13 cellular contexts compared by ENCODE assay signal in the genomic region with DNA sequence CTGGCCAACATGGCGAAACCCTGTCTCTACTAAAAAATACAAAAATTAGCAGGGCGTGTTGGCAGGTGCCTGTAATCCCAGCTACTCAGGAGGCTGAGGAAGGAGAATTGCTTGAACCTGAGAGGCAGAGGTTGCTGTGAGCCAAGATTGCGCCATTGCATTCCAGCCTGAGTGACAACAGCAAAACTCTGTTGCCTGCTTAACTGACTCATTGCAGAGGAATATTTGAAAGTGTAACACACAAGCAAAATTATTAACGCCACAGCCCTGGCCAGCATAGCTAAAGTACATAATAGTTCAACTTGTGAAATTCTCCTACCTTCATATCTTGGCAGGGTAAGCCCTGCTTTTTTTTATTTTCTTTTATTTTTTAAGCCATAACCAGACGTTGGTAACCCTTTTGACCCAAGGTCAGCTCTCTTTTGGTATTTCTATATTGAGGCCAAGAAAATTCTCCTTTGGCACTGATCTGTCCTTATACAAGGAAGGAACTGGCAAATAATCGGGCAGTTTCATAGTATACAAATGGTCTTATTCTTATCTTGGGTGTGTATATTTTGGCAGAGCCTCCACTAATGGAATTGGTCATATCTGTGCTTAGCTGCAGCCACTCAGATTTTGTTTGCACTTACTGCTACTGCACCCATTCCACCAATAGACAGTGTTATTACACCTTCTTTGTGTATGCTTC. TPM values are rescaled to one million over a fixed set of nuclear protein-coding genes. Genes with fewer than 3 reads are reported as not detected.
DNase-seq lines count a peak whose midpoint lies in the region; ATAC-seq and TF ChIP-seq lines count a peak whose summit lies in the region.
"Had no signal": no experiment of that assay in that cellular context is flagged by ENCODE, and none has a peak within 500 bp of the region (broad histone marks: within the 10 kb centered on the region; RNA-seq: fewer than 3 reads in every experiment).

No MANE protein-coding gene starts in this region.

- H3K23ac ChIP-seq in mesendoderm (ENCODE audit: low read length) = no peak overlapping the region

- H3K4me1 ChIP-seq in body of pancreas = peaks cover 21% of the 10 kb centered on the region
- peaks cover 5 to 13% of the 10 kb centered on the region in 2 donors for H3K4me1 ChIP-seq in thoracic aorta (ENCODE audit: control insufficient read depth in 1 of 2, low read depth in 2 of 2)
- no peaks in the 10 kb centered on the region for H3K4me1 ChIP-seq in mesendoderm (ENCODE audit: control insufficient read depth, low read depth, low read length)

- no peaks in the 10 kb centered on the region for H3K27me3 Mint-ChIP-seq in activated CD4-positive, alpha-beta T cell treated with anti-CD3 and anti-CD28 coated beads, Interleukin-2, amount 10 ng/mL, durations not matched to agents 24 days and 14 days

- no peak overlapping the region for H3K4me2 ChIP-seq in mesendoderm (ENCODE audit: low read length)

- no peak overlapping the region for H4K8ac ChIP-seq in mesendoderm (ENCODE audit: low read depth, low read length)

- no peak overlapping the region for H3K27ac Mint-ChIP-seq in activated CD4-positive, alpha-beta T cell treated with anti-CD3 and anti-CD28 coated beads, Interleukin-2, amount 10 ng/mL, durations not matched to agents 24 days and 14 days
- H3K27ac Mint-ChIP-seq: immature natural killer cell; T-helper 1 cell treated with Interleukin-12 subunit alpha and Interleukin-12 subunit beta and Interleukin-4 antibody, amounts not matched to agents 30 μg/mL and 1 μg/mL, for 36 hours had no signal

- no peaks in the 10 kb centered on the region for H3K9me3 Mint-ChIP-seq in activated CD4-positive, alpha-beta T cell treated with anti-CD3 and anti-CD28 coated beads, Interleukin-2, amount 10 ng/mL, durations not matched to agents 24 days and 14 days
- H3K9me3 Mint-ChIP-seq: T-helper 1 cell treated with Interleukin-12 subunit alpha and Interleukin-12 subunit beta and Interleukin-4 antibody, amounts not matched to agents 30 μg/mL and 1 μg/mL, for 36 hours had no signal

- no peaks in the 10 kb centered on the region for H3K36me3 Mint-ChIP-seq in activated CD4-positive, alpha-beta T cell treated with anti-CD3 and anti-CD28 coated beads, Interleukin-2, amount 10 ng/mL, durations not matched to agents 24 days and 14 days (ENCODE audit: low read depth)
- H3K36me3 Mint-ChIP-seq: immature natural killer cell had no signal

- no peak overlapping the region for H2BK120ac ChIP-seq in mesendoderm (ENCODE audit: low read depth, low read length)

- no peak overlapping the region for H3K4ac ChIP-seq in mesendoderm (ENCODE audit: low read depth, low read length)

- H2BK15ac ChIP-seq in mesendoderm (replicated peaks; ENCODE audit: low read depth) = no peak overlapping the region

- H3K9ac ChIP-seq in mesendoderm (ENCODE audit: low read length) = no peak overlapping the region

- peak overlapping the region; percentile 39 to 83 (median 64) for H3K27ac ChIP-seq in body of pancreas
- H3K27ac ChIP-seq in thoracic aorta = peak overlapping the region; percentile 26 to 39
- no peak overlapping the region for H3K27ac ChIP-seq in mesendoderm (ENCODE audit: low read depth, low read length)

- H3K27me3 ChIP-seq in body of pancreas (no peaks in the 10 kb centered on the region), thoracic aorta (replicated peaks; ENCODE audit: insufficient read depth) (no peaks in the 10 kb centered on the region), mesendoderm (ENCODE audit: insufficient read depth, low read length, poor library complexity) (no peaks in the 10 kb centered on the region)

- H3K79me1 ChIP-seq in mesendoderm (ENCODE audit: low read length) = no peaks in the 10 kb centered on the region

- H3K4me3 Mint-ChIP-seq in activated CD4-positive, alpha-beta T cell treated with anti-CD3 and anti-CD28 coated beads, Interleukin-2, amount 10 ng/mL, durations not matched to agents 24 days and 14 days = no peak overlapping the region
- H3K4me3 Mint-ChIP-seq: immature natural killer cell; T-helper 1 cell treated with Interleukin-12 subunit alpha and Interleukin-12 subunit beta and Interleukin-4 antibody, amounts not matched to agents 30 μg/mL and 1 μg/mL, for 36 hours had no signal

- no peaks in the 10 kb centered on the region for H3K9me3 ChIP-seq in body of pancreas
- H3K9me3 ChIP-seq in thoracic aorta = no peaks in the 10 kb centered on the region

- no peaks in the 10 kb centered on the region for H3K4me1 Mint-ChIP-seq in activated CD4-positive, alpha-beta T cell treated with anti-CD3 and anti-CD28 coated beads, Interleukin-2, amount 10 ng/mL, durations not matched to agents 24 days and 14 days
- H3K4me1 Mint-ChIP-seq: immature natural killer cell had no signal

- no peak overlapping the region for H3K18ac ChIP-seq in mesendoderm (ENCODE audit: low read length)

- no peaks in the 10 kb centered on the region for H3K79me2 ChIP-seq in mesendoderm (ENCODE audit: control insufficient read depth, insufficient read depth, low read length)

- no peak overlapping the region for H3K4me3 ChIP-seq in body of pancreas
- H3K4me3 ChIP-seq in thoracic aorta = peak overlapping the region; percentile 21
- H3K4me3 ChIP-seq in mesendoderm (ENCODE audit: low read length) = no peak overlapping the region
- H3K4me3 ChIP-seq: skin epidermis had no signal

- no peak for TF ChIP-seq POLR2A in body of pancreas (IDR thresholded peaks at IDR 0.05)

- intact Hi-C loops in body of pancreas (cut with DNase I) = no loop called here
- intact Hi-C loops in activated CD4-positive, alpha-beta T cell treated with anti-CD3 and anti-CD28 coated beads, Interleukin-2, amount 10 ng/mL, durations not matched to agents 24 days and 14 days (cut with micrococcal nuclease) = no loop called here

- no peaks in the 10 kb centered on the region for H3K36me3 ChIP-seq in body of pancreas (replicated peaks in 1 of 2; ENCODE audit: insufficient read depth in 1 of 2, low read depth in 2 of 2)
- no peaks in the 10 kb centered on the region for H3K36me3 ChIP-seq in thoracic aorta
- H3K36me3 ChIP-seq in mesendoderm (ENCODE audit: control insufficient read depth, insufficient read depth, low read length) = no peaks in the 10 kb centered on the region

- H4K5ac ChIP-seq in mesendoderm (ENCODE audit: low read length) = no peak overlapping the region

- no peak overlapping the region for H2BK5ac ChIP-seq in mesendoderm (ENCODE audit: low read length)

- TF ChIP-seq CTCF in body of pancreas (IDR thresholded peaks at IDR 0.05) = no peak
- no peak for TF ChIP-seq CTCF in thoracic aorta (IDR thresholded peaks at IDR 0.05)

- no peak overlapping the region for H3K56ac ChIP-seq in mesendoderm (ENCODE audit: low read length)

- peak; percentile 64 for DNase-seq in HS-5 (ENCODE audit: low read depth)
- DNase-seq in body of pancreas = peak; percentile 69 to 80 (median 73)
- peak; percentile 91 for DNase-seq in iris pigment epithelial cell (ENCODE audit: low read depth)
- peak; percentile 41 for DNase-seq in thoracic aorta (ENCODE audit: low spot score)
- DNase-seq in NCI-H2171 (lab: John Stamatoyannopoulos, UW) = no peak
- DNase-seq in NCI-H524 (lab: John Stamatoyannopoulos, UW) = no peak
- DNase-seq in mesendoderm = no peak
- DNase-seq in activated CD4-positive, alpha-beta T cell treated with anti-CD3 and anti-CD28 coated beads, Interleukin-2, amount 10 ng/mL, durations not matched to agents 24 days and 14 days = no peak
- DNase-seq: cortex of kidney, immature natural killer cell, NCI-H2227 treated with DMSO at 0.1 percent for 48 hours had no signal

- 25 to 36% methylated on average over 6 of the region's 6 CpGs for WGBS in body of pancreas, 2 donors
- WGBS in mesendoderm (ENCODE audit: extremely low coverage, insufficient coverage, low lambda C conversion rate) = no CpG with 5 or more reads among the region's 6 CpGs

- ATAC-seq in body of pancreas (peak; percentile 89), thoracic aorta (ENCODE audit: insufficient number of reproducible peaks, low FRiP score, low read depth) (peak; percentile 96)

- H2AK5ac ChIP-seq in mesendoderm (ENCODE audit: low read length) = no peak overlapping the region

RNA-seq across cellular contexts. Expression of a gene that starts 4.0 kb away (rescaled TPM):
- 1 to 10 TPM; 4.9 to 6.5 TPM for total RNA-seq in body of pancreas
- total RNA-seq in thoracic aorta = 10 to 100 TPM; 13.5 to 18.1 TPM
- polyA plus RNA-seq in mesendoderm (2013, experiment 1 of 2) = 0.14 TPM
- polyA plus RNA-seq in mesendoderm (2013, experiment 2 of 2) = 0.07 TPM
- not detected in 2 replicates for total RNA-seq in activated CD4-positive, alpha-beta T cell treated with anti-CD3 and anti-CD28 coated beads, Interleukin-2, amount 10 ng/mL, durations not matched to agents 24 days and 14 days
- polyA plus RNA-seq: immature natural killer cell had no signal

Comparison
In these comparisons a context has a peak if more than half of its experiments do, and no peak if none do; other contexts are left out.
1. DNase-seq: peak in HS-5 (single experiment), body of pancreas (4 of 4), iris pigment epithelial cell (single experiment) and thoracic aorta (single experiment); none in NCI-H2171 (single experiment), NCI-H524 (0 of 2), mesendoderm (single experiment) and activated CD4-positive, alpha-beta T cell treated with anti-CD3 and anti-CD28 coated beads, Interleukin-2, amount 10 ng/mL, durations not matched to agents 24 days and 14 days (single experiment).